ENCODE assay signal across 8 cellular contexts in the genomic region with DNA sequence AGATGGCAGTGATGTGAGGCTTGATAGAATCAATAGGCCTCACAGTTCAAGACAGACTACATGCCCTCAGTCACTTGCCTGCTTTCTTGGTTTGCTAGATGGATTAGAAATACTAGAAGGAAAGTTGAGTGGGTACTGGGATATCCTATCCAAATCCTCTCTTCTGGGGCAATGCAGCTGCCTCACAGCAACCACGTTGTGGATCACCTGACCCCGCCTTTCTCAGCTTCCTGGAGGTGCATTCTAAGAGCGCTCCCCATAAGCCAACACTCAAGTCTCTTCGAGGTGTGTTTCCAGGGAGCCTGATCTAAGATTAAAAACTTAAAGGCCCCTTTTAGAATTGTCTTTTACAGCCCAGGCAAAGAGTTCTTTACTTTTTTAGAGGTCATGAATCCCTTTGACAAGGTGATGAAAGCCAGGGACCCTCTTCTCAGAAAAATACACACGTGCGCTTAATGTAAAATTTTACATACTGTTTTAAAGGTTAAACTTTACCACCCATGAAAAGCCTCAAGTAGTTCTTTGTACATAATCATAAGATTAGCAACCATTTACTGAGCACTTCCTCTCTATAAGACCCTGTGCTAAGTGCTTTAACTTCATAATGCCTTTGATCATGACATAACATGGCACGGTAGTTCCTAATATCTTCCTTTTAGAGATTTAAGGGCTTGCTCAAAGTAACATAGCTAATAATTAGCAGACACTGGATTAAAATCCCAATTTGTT. TPM values are rescaled to one million over a fixed set of nuclear protein-coding genes. Genes with fewer than 3 reads are reported as not detected.
DNase-seq lines count a peak whose midpoint lies in the region; ATAC-seq and TF ChIP-seq lines count a peak whose summit lies in the region.

No MANE protein-coding gene starts in this region.

- peak overlapping the region in 1 of 2 donors; percentile 41 for H3K9ac ChIP-seq in colonic mucosa (ENCODE audit: low read depth in 2 of 2, low read length in 2 of 2)

- H3K4me1 Mint-ChIP-seq in CD4-positive, alpha-beta memory T cell: peaks cover 37 to 56% (median 47%) of the 10 kb centered on the region in 4 donors
- H3K4me1 Mint-ChIP-seq in HFFc6 (ENCODE audit: low read depth) (peaks cover 44% of the 10 kb centered on the region), nephron progenitor cell (peaks cover 54% of the 10 kb centered on the region)

- peak; percentile 30 to 56 (median 34) for DNase-seq in CD4-positive, alpha-beta memory T cell
- DNase-seq in HFFc6: no peak
- DNase-seq in T-helper 1 cell: peak in 3 of 5 donors; percentile 4 to 40 (median 32)
- DNase-seq in colonic mucosa: no peak
- no peak for DNase-seq in nephron progenitor cell
- no peak for DNase-seq in CD1c-positive myeloid dendritic cell (ENCODE audit: extremely low spot score)
- no peak for DNase-seq in A172 (ENCODE audit: low spot score)

- intact Hi-C loops in CD4-positive, alpha-beta memory T cell (cut with micrococcal nuclease): loop anchor here (1.0 to 2.0 kb wide), 6 partner anchors 18 to 1196 kb away; a partner anchor contains a TSS
- intact Hi-C loops in colonic mucosa (cut with DNase I): no loop called here

- H3K9me3 Mint-ChIP-seq in CD4-positive, alpha-beta memory T cell: peaks cover 0 to 11% (median under 1%) of the 10 kb centered on the region in 8 donors
- H3K9me3 Mint-ChIP-seq in HFFc6 (peaks cover 17% of the 10 kb centered on the region), nephron progenitor cell (peaks cover 24% of the 10 kb centered on the region)

- TF ChIP-seq CTCF in HFFc6 (IDR thresholded peaks at IDR 0.05) (no peak), colonic mucosa (IDR thresholded peaks at IDR 0.05) (no peak), nephron progenitor cell (IDR thresholded peaks at IDR 0.05) (no peak)

- peaks cover 49% of the 10 kb centered on the region for H3K4me1 ChIP-seq in CD4-positive, alpha-beta memory T cell (ENCODE audit: insufficient read depth, low read length)
- peaks cover 6% of the 10 kb centered on the region for H3K4me1 ChIP-seq in colonic mucosa

- H3K4me3 Mint-ChIP-seq in CD4-positive, alpha-beta memory T cell: peak overlapping the region; percentile 87 to 97 (median 96)
- peak overlapping the region; percentile 97 for H3K4me3 Mint-ChIP-seq in HFFc6
- H3K4me3 Mint-ChIP-seq in nephron progenitor cell: peak overlapping the region; percentile 95

- H3K27me3 Mint-ChIP-seq in CD4-positive, alpha-beta memory T cell: no peaks in the 10 kb centered on the region
- peaks cover 4% of the 10 kb centered on the region; the same call in 1 of the 2 replicates for H3K27me3 Mint-ChIP-seq in HFFc6 (ENCODE audit: insufficient read depth)
- H3K27me3 Mint-ChIP-seq in nephron progenitor cell (ENCODE audit: low read depth, poor library complexity): no peaks in the 10 kb centered on the region

- POLR2A ChIA-PET in CD4-positive, alpha-beta memory T cell (lab: Charles Lee; ENCODE audit: partially characterized antibody): interaction anchor here (0.7 to 3.7 kb wide), 22 partner anchors 8 to 1111 kb away, joined by 3 to 40 read pairs (median 4); a partner anchor contains a TSS

- peak overlapping the region; percentile 79 for H3K27ac ChIP-seq in CD4-positive, alpha-beta memory T cell (ENCODE audit: low read depth, low read length)
- no peak overlapping the region for H3K27ac ChIP-seq in colonic mucosa

- peak overlapping the region; percentile 44 to 66 for H3K4me3 ChIP-seq in CD4-positive, alpha-beta memory T cell (ENCODE audit: low read length in 2 of 2)
- peak overlapping the region; percentile 60 for H3K4me3 ChIP-seq in colonic mucosa

- H3K36me3 ChIP-seq in CD4-positive, alpha-beta memory T cell (ENCODE audit: insufficient read depth, low read length): peaks cover 32% of the 10 kb centered on the region
- peaks cover 3% of the 10 kb centered on the region for H3K36me3 ChIP-seq in colonic mucosa

- CTCF ChIA-PET in CD4-positive, alpha-beta memory T cell (lab: Charles Lee; ENCODE audit: partially characterized antibody): interaction anchor here (1.3 to 2.2 kb wide), 6 partner anchors 28 to 600 kb away, joined by 3 to 13 read pairs (median 3); no protein-coding TSS in a partner anchor

- no peaks in the 10 kb centered on the region for H3K9me3 ChIP-seq in CD4-positive, alpha-beta memory T cell (ENCODE audit: control insufficient read depth in 1 of 2, low read length in 2 of 2)
- no peaks in the 10 kb centered on the region for H3K9me3 ChIP-seq in colonic mucosa

- H3K36me3 Mint-ChIP-seq in CD4-positive, alpha-beta memory T cell: peaks cover 35 to 54% of the 10 kb centered on the region in 2 donors
- H3K36me3 Mint-ChIP-seq in HFFc6 (ENCODE audit: low read depth): peaks cover 43% of the 10 kb centered on the region
- H3K36me3 Mint-ChIP-seq in nephron progenitor cell (ENCODE audit: low read depth): peaks cover 36% of the 10 kb centered on the region

- peak overlapping the region; percentile 92 to 99 (median 98) for H3K27ac Mint-ChIP-seq in CD4-positive, alpha-beta memory T cell
- H3K27ac Mint-ChIP-seq in HFFc6 (peak overlapping the region; percentile 93), nephron progenitor cell (no peak overlapping the region)

- no peak for ATAC-seq in GM18520 (IDR thresholded peaks at IDR 0.05; ENCODE audit: unreplicated experiment)

- H3K27me3 ChIP-seq in CD4-positive, alpha-beta memory T cell (ENCODE audit: insufficient read depth, low read length): no peaks in the 10 kb centered on the region
- H3K27me3 ChIP-seq in colonic mucosa: no peaks in the 10 kb centered on the region

RNA-seq across cellular contexts. Expression of a gene that starts 0.8 kb away (rescaled TPM):
- 1,000 to 10,000 TPM; 2,902 to 3,093 TPM for total RNA-seq in CD4-positive, alpha-beta memory T cell
- 1,000 to 10,000 TPM; 4,705 to 4,917 TPM for polyA plus RNA-seq in CD4-positive, alpha-beta memory T cell
- total RNA-seq in HFFc6 (2021; fragmentation: NEBNext Ultra II Directional; extraction: Animal tissue kit (Norgen Biotek cat#: 25700)): 1,000 to 10,000 TPM in 1 of 6 experiments, 100 to 1,000 TPM in 5; 834 to 1,041 (median 909) TPM
- 1,000 to 10,000 TPM in 1 of 2 donors, 100 to 1,000 TPM in 1; 838 to 1,046 TPM for total RNA-seq in colonic mucosa
- 766 and 852 TPM in 2 replicates for total RNA-seq in A172 (2014; rRNA removed; shearing (Covaris generic))

RNA-seq across cellular contexts. Expression of a gene that starts 30.9 kb away (rescaled TPM):
- total RNA-seq in CD4-positive, alpha-beta memory T cell: 10 to 100 TPM; 67.9 to 72.1 TPM
- polyA plus RNA-seq in CD4-positive, alpha-beta memory T cell: 100 to 1,000 TPM; 153 to 213 TPM
- total RNA-seq in HFFc6 (2021; fragmentation: NEBNext Ultra II Directional; extraction: Animal tissue kit (Norgen Biotek cat#: 25700)): 100 to 1,000 TPM; 178 to 259 (median 189) TPM
- 10 to 100 TPM; 81.4 to 93.7 TPM for total RNA-seq in colonic mucosa
- 183 and 432 TPM in 2 replicates for total RNA-seq in A172 (2014; rRNA removed; shearing (Covaris generic))

Comparison
In these comparisons a context has a peak if more than half of its experiments do, and no peak if none do; other contexts are left out.
1. DNase-seq: peak in CD4-positive, alpha-beta memory T cell (5 of 5) and T-helper 1 cell (3 of 5); none in HFFc6 (single experiment), colonic mucosa (single experiment), nephron progenitor cell (single experiment), CD1c-positive myeloid dendritic cell (single experiment) and A172 (single experiment).
2. Peak in every context shown above with its lines, with median percentiles within 50 percentile points of each other: H3K4me3 Mint-ChIP-seq.